26 cellular contexts compared by ENCODE assay signal in genomic region chr11:99256614-99257013, GRCh38.
"Had no signal": no experiment of that assay in that cellular context is flagged by ENCODE, and none has a peak within 500 bp of the region (broad histone marks: within the 10 kb centered on the region; RNA-seq: fewer than 3 reads in every experiment).

No MANE protein-coding gene starts in this region.

- H3K27me3 ChIP-seq: brain microvascular endothelial cell, SJSA1 had no signal

- H3K4me2 ChIP-seq: SK-N-SH had no signal

- H3K36me3 ChIP-seq: brain microvascular endothelial cell, SJSA1 had no signal

- H3K4me1 ChIP-seq: SJSA1 had no signal

- ATAC-seq: activated CD8-positive, alpha-beta T cell treated with anti-CD3 and anti-CD28 coated beads for 36 hours; activated T-cell treated with anti-CD3 and anti-CD28 coated beads, Interleukin-2, amount 50 U/mL, for 72 hours; activated T-helper 17 cell treated with anti-CD3 and anti-CD28 coated beads, Interleukin-2, amount 50 U/mL, for 72 hours; Panc1 had no signal

- DNase-seq: activated CD4-positive, alpha-beta T cell treated with anti-CD3 and anti-CD28 coated beads, Interleukin-2, amount 10 ng/mL, durations not matched to agents 24 days and 14 days; activated CD4-positive, alpha-beta T cell treated with anti-CD3 and anti-CD28 coated beads, Interleukin-2, amount 50 U/mL, for 4 hours; activated CD8-positive, alpha-beta T cell treated with anti-CD3 and anti-CD28 coated beads for 36 hours; activated effector memory CD4-positive, alpha-beta T cell treated with anti-CD3 and anti-CD28 coated beads, Interleukin-2, amount 50 U/mL, for 16 hours; activated naive CD4-positive, alpha-beta T cell; activated naive CD4-positive, alpha-beta T cell treated with anti-CD3 and anti-CD28 coated beads, Interleukin-2, amount 50 U/mL, for 16 hours; activated naive CD8-positive, alpha-beta T cell treated with anti-CD3 and anti-CD28 coated beads for 36 hours; activated T-cell treated with anti-CD3 and anti-CD28 coated beads, Interleukin-2, amount 50 U/mL, for 1 hour; activated T-cell treated with anti-CD3 and anti-CD28 coated beads, Interleukin-2, amount 50 U/mL, for 72 hours; amniotic stem cell; aorta; brain microvascular endothelial cell; central memory CD4-positive, alpha-beta T cell; Karpas-422; NCI-H1092; NCI-H1436 treated with DMSO at 0.1 percent for 48 hours; NCI-H1694 treated with DMSO at 0.1 percent for 48 hours; NCI-H2029; NCI-H345; NCI-H524 treated with DMSO at 0.1 percent for 48 hours; NCI-H748 treated with DMSO at 0.1 percent for 48 hours; SK-N-SH had no signal

- H3K9me3 ChIP-seq: SJSA1, SK-N-SH had no signal

- FAIRE-seq: TTC549 had no signal

- H3K27ac ChIP-seq: brain microvascular endothelial cell, SJSA1 had no signal

- H3K4me3 ChIP-seq: SJSA1 had no signal

- H3K9ac ChIP-seq: SK-N-SH had no signal
